8 cellular contexts compared by ENCODE assay signal in genomic region chr2:218959141-218959731, GRCh38. TPM values are rescaled to one million over a fixed set of nuclear protein-coding genes. Genes with fewer than 3 reads are reported as not detected.
DNase-seq lines count a peak whose midpoint lies in the region; ATAC-seq lines count a peak whose summit lies in the region.

TSS of gene CDK5R2 (plus strand) at chr2:218959666. CDS start at chr2:218959821, 155 bp downstream.

- peak; percentile 96 for DNase-seq in COLO668 (lab: John Stamatoyannopoulos, UW; ENCODE audit: unreplicated experiment)
- DNase-seq in NCI-H774 (lab: John Stamatoyannopoulos, UW) = peak; percentile 90
- peak; percentile 74 for DNase-seq in activated T-cell treated with anti-CD3 and anti-CD28 coated beads for 24 hours (ENCODE audit: low read depth)

- H3K27ac Mint-ChIP-seq in stimulated activated memory B cell treated with anti-CD40 and anti-IgM and Interleukin-4, amounts not matched to agents 10 μg/mL and 1 μg/mL and 100 μg/mL, for 72 hours = no peak within 1 kb of the TSS

- H3K27me3 Mint-ChIP-seq in stimulated activated memory B cell treated with anti-CD40 and anti-IgM and Interleukin-4, amounts not matched to agents 10 μg/mL and 1 μg/mL and 100 μg/mL, for 72 hours = peaks cover 65% of the 10 kb centered on the region

- H3K9me3 ChIP-seq in esophagus (ENCODE audit: control insufficient read depth in 2 of 2, insufficient read depth in 1 of 2, low read depth in 1 of 2, low read length in 1 of 2) (peaks cover 0 to 5% of the 10 kb centered on the region in 2 donors), muscle layer of duodenum (ENCODE audit: control insufficient read depth in 1 of 2, low read length in 2 of 2) (peaks cover 0 to 3% of the 10 kb centered on the region in 2 donors)

- H3K27ac ChIP-seq in esophagus (ENCODE audit: low read depth in 2 of 2, low read length in 1 of 2) (no peak within 1 kb of the TSS), muscle layer of duodenum (ENCODE audit: low read length) (no peak within 1 kb of the TSS)

- H3K9me3 Mint-ChIP-seq in stimulated activated memory B cell treated with anti-CD40 and anti-IgM and Interleukin-4, amounts not matched to agents 10 μg/mL and 1 μg/mL and 100 μg/mL, for 72 hours = peaks cover 3% of the 10 kb centered on the region

- 4% methylated on average over 27 to 37 of the region's 37 CpGs for WGBS in esophagus, 2 donors

- peaks cover 6 to 21% of the 10 kb centered on the region in 2 donors for H3K4me1 ChIP-seq in esophagus (ENCODE audit: control insufficient read depth in 2 of 2, insufficient read depth in 2 of 2, low read length in 1 of 2)
- peaks cover 0 to 34% of the 10 kb centered on the region in 2 donors for H3K4me1 ChIP-seq in muscle layer of duodenum (ENCODE audit: control insufficient read depth in 1 of 2, insufficient read depth in 2 of 2, low read length in 2 of 2)

- no peaks in the 10 kb centered on the region for H3K36me3 ChIP-seq in esophagus (ENCODE audit: control insufficient read depth in 2 of 2, insufficient read depth in 2 of 2, low read length in 1 of 2)
- H3K36me3 ChIP-seq in muscle layer of duodenum (ENCODE audit: control insufficient read depth in 1 of 2, insufficient read depth in 2 of 2, low read length in 2 of 2) = no peaks in the 10 kb centered on the region

- ATAC-seq in GM19463 (IDR thresholded peaks at IDR 0.05; ENCODE audit: unreplicated experiment) (peak; percentile 98), HG03565 (IDR thresholded peaks at IDR 0.05; ENCODE audit: unreplicated experiment) (peak; percentile 94)
- peak; percentile 93 for ATAC-seq in stimulated activated memory B cell treated with anti-CD40 and anti-IgM and Interleukin-4, amounts not matched to agents 10 μg/mL and 1 μg/mL and 100 μg/mL, for 72 hours

- H3K36me3 Mint-ChIP-seq in stimulated activated memory B cell treated with anti-CD40 and anti-IgM and Interleukin-4, amounts not matched to agents 10 μg/mL and 1 μg/mL and 100 μg/mL, for 72 hours = no peaks in the 10 kb centered on the region

- H3K4me3 ChIP-seq in esophagus (ENCODE audit: low read depth in 1 of 2, low read length in 2 of 2) (peak within 1 kb of the TSS; percentile 16 to 47), muscle layer of duodenum (ENCODE audit: low read depth in 1 of 2, low read length in 2 of 2) (peak within 1 kb of the TSS; percentile 16 to 44)

- H3K4me1 Mint-ChIP-seq in stimulated activated memory B cell treated with anti-CD40 and anti-IgM and Interleukin-4, amounts not matched to agents 10 μg/mL and 1 μg/mL and 100 μg/mL, for 72 hours = peaks cover 14% of the 10 kb centered on the region

- peaks cover 10 to 34% of the 10 kb centered on the region in 2 donors for H3K27me3 ChIP-seq in esophagus (ENCODE audit: control insufficient read depth in 1 of 2, insufficient read depth in 2 of 2, low read length in 2 of 2)
- H3K27me3 ChIP-seq in muscle layer of duodenum (ENCODE audit: low read depth, low read length) = peaks cover 56% of the 10 kb centered on the region

- peak within 1 kb of the TSS; percentile 64 for H3K4me3 Mint-ChIP-seq in stimulated activated memory B cell treated with anti-CD40 and anti-IgM and Interleukin-4, amounts not matched to agents 10 μg/mL and 1 μg/mL and 100 μg/mL, for 72 hours

RNA-seq across cellular contexts. Expression of gene CDK5R2, which starts in this region (rescaled TPM):
- not detected for polyA plus RNA-seq in esophagus
